Comparison of ENCODE assay signal across 7 cellular contexts in the genomic region with DNA sequence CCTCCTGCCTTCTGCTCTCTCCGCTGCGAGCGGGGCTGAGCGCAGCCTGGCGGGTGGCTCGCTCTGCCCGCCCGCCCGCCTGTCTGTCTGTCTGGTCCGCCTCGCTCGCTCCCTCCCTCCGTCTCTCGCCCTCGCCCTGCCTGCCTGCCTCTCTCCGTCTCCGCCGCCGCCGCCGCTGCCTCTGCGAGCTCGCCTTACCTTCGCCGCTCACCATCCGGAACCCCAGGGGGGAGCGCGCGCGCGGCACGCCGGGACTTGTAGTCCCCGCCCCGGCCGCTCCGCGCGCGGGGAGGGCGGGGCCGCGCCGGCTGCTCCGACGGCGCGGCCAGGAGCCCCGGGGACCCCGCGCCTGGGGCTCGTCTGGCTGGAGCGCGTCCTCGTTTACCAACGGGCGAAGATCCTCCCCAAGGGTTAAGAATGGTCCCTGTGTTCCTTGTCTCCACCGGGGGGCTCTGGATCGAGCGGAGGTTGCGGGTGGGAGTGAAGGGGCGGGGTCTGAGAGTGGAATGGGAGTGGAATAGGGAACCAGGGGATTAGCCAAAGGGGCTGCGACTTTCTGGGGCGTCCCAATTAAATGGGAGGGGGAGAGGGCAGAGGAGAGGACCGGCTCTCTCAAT. TPM values are rescaled to one million over a fixed set of nuclear protein-coding genes. Genes with fewer than 3 reads are reported as not detected.
A peak's percentile ranks its signal among the peaks of the same experiment; 100 is the strongest.
DNase-seq lines count a peak whose midpoint lies in the region; ATAC-seq and TF ChIP-seq lines count a peak whose summit lies in the region.

A gene with protein sequence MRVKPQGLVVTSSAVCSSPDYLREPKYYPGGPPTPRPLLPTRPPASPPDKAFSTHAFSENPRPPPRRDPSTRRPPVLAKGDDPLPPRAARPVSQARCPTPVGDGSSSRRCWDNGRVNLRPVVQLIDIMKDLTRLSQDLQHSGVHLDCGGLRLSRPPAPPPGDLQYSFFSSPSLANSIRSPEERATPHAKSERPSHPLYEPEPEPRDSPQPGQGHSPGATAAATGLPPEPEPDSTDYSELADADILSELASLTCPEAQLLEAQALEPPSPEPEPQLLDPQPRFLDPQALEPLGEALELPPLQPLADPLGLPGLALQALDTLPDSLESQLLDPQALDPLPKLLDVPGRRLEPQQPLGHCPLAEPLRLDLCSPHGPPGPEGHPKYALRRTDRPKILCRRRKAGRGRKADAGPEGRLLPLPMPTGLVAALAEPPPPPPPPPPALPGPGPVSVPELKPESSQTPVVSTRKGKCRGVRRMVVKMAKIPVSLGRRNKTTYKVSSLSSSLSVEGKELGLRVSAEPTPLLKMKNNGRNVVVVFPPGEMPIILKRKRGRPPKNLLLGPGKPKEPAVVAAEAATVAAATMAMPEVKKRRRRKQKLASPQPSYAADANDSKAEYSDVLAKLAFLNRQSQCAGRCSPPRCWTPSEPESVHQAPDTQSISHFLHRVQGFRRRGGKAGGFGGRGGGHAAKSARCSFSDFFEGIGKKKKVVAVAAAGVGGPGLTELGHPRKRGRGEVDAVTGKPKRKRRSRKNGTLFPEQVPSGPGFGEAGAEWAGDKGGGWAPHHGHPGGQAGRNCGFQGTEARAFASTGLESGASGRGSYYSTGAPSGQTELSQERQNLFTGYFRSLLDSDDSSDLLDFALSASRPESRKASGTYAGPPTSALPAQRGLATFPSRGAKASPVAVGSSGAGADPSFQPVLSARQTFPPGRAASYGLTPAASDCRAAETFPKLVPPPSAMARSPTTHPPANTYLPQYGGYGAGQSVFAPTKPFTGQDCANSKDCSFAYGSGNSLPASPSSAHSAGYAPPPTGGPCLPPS (N-terminal part only) (minus strand): TSS at position 183 of the 617 bp plus-strand sequence. CDS start 52,029 bp downstream, outside the sequence.

- DNase-seq in NCI-H82 treated with DMSO at 0.1 percent for 48 hours (lab: John Stamatoyannopoulos, UW; ENCODE audit: unreplicated experiment) (peak; percentile 67), dermis blood vessel endothelial cell (peak; percentile 93)
- DNase-seq in activated CD4-positive, alpha-beta T cell treated with anti-CD3 and anti-CD28 coated beads, Interleukin-2, amount 50 U/mL, for 48 hours, result peak; percentile 91 to 92
- peak; percentile 85 for DNase-seq in stimulated activated CD4-positive, alpha-beta T cell treated with anti-CD3 and anti-CD28 coated beads, Interleukin-2, amount 100 ng/mL, for 4 hours (ENCODE audit: low read depth)

- peak; percentile 51 for ATAC-seq in GM18867 (IDR thresholded peaks at IDR 0.05; ENCODE audit: unreplicated experiment)
- ATAC-seq in HG03460 (IDR thresholded peaks at IDR 0.05; ENCODE audit: unreplicated experiment), result peak; percentile 51

- TF ChIP-seq RAD21 in liver (IDR thresholded peaks at IDR 0.05), result peak in 1 of 2 donors; percentile 48

- peak within 1 kb of the TSS; percentile 76 to 91 (median 78) for H3K4me3 ChIP-seq in liver (ENCODE audit: low read depth in 1 of 3, low read length in 3 of 3)

- TF ChIP-seq CTCF in liver (IDR thresholded peaks at IDR 0.05; ENCODE audit: low read depth, low read length, missing input control), result no peak

- no peaks in the 10 kb centered on the region for H3K9me3 ChIP-seq in liver (ENCODE audit: control insufficient read depth in 4 of 4, low read length in 3 of 4)

- H3K9ac ChIP-seq in liver (ENCODE audit: low read depth in 1 of 2, low read length in 2 of 2), result peak within 1 kb of the TSS; percentile 36 to 39

- peak within 1 kb of the TSS; percentile 92 to 94 for H3K27ac ChIP-seq in liver (ENCODE audit: low read depth in 1 of 2, low read length in 2 of 2)

- H3K36me3 ChIP-seq in liver (ENCODE audit: control insufficient read depth in 4 of 4, insufficient read depth in 3 of 4, low read depth in 1 of 4, low read length in 3 of 4), result peaks cover 0 to 2% (median 0%) of the 10 kb centered on the region in 4 donors

- no peaks in the 10 kb centered on the region for H3K27me3 ChIP-seq in liver (ENCODE audit: control insufficient read depth in 4 of 4, insufficient read depth in 4 of 4, low read length in 3 of 4)

- peaks cover 12 to 36% (median 18%) of the 10 kb centered on the region in 4 donors for H3K4me1 ChIP-seq in liver (ENCODE audit: control insufficient read depth in 4 of 4, insufficient read depth in 4 of 4, low read length in 3 of 4)

- WGBS in liver, result under 1% methylated on average over 65 of the region's 65 CpGs

TF ChIP-seq in liver, 16 proteins besides CTCF, POLR2A, EP300 and RAD21:
- TF ChIP-seq YY1 (IDR thresholded peaks at IDR 0.05) (no peak), FOXA2 (IDR thresholded peaks at IDR 0.05) (no peak), GABPA (IDR thresholded peaks at IDR 0.05 in 1 of 2, conservative IDR thresholded peaks at IDR 0.05 in 1 of 2) (peak in 1 of 2 donors; percentile 43), TAF1 (conservative IDR thresholded peaks at IDR 0.05) (peak; percentile 51), RXRA (IDR thresholded peaks at IDR 0.05) (no peak), HNF4A (conservative IDR thresholded peaks at IDR 0.05) (no peak), SP1 (IDR thresholded peaks at IDR 0.05) (no peak), FOXA1 (IDR thresholded peaks at IDR 0.05) (no peak), NR2F2 (IDR thresholded peaks at IDR 0.05) (no peak), EGR1 (IDR thresholded peaks at IDR 0.05; ENCODE audit: low read depth in 2 of 2) (no peak), JUND (IDR thresholded peaks at IDR 0.05) (no peak), HNF4G (IDR thresholded peaks at IDR 0.05) (no peak)
- TF ChIP-seq, protein P1, sequence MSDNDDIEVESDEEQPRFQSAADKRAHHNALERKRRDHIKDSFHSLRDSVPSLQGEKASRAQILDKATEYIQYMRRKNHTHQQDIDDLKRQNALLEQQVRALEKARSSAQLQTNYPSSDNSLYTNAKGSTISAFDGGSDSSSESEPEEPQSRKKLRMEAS (IDR thresholded peaks at IDR 0.05), result no peak
- TF ChIP-seq, protein P2, sequence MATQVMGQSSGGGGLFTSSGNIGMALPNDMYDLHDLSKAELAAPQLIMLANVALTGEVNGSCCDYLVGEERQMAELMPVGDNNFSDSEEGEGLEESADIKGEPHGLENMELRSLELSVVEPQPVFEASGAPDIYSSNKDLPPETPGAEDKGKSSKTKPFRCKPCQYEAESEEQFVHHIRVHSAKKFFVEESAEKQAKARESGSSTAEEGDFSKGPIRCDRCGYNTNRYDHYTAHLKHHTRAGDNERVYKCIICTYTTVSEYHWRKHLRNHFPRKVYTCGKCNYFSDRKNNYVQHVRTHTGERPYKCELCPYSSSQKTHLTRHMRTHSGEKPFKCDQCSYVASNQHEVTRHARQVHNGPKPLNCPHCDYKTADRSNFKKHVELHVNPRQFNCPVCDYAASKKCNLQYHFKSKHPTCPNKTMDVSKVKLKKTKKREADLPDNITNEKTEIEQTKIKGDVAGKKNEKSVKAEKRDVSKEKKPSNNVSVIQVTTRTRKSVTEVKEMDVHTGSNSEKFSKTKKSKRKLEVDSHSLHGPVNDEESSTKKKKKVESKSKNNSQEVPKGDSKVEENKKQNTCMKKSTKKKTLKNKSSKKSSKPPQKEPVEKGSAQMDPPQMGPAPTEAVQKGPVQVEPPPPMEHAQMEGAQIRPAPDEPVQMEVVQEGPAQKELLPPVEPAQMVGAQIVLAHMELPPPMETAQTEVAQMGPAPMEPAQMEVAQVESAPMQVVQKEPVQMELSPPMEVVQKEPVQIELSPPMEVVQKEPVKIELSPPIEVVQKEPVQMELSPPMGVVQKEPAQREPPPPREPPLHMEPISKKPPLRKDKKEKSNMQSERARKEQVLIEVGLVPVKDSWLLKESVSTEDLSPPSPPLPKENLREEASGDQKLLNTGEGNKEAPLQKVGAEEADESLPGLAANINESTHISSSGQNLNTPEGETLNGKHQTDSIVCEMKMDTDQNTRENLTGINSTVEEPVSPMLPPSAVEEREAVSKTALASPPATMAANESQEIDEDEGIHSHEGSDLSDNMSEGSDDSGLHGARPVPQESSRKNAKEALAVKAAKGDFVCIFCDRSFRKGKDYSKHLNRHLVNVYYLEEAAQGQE (IDR thresholded peaks at IDR 0.05), result no peak
- TF ChIP-seq, protein P3, sequence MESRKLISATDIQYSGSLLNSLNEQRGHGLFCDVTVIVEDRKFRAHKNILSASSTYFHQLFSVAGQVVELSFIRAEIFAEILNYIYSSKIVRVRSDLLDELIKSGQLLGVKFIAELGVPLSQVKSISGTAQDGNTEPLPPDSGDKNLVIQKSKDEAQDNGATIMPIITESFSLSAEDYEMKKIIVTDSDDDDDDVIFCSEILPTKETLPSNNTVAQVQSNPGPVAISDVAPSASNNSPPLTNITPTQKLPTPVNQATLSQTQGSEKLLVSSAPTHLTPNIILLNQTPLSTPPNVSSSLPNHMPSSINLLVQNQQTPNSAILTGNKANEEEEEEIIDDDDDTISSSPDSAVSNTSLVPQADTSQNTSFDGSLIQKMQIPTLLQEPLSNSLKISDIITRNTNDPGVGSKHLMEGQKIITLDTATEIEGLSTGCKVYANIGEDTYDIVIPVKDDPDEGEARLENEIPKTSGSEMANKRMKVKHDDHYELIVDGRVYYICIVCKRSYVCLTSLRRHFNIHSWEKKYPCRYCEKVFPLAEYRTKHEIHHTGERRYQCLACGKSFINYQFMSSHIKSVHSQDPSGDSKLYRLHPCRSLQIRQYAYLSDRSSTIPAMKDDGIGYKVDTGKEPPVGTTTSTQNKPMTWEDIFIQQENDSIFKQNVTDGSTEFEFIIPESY (IDR thresholded peaks at IDR 0.05), result no peak
- TF ChIP-seq, protein P4, sequence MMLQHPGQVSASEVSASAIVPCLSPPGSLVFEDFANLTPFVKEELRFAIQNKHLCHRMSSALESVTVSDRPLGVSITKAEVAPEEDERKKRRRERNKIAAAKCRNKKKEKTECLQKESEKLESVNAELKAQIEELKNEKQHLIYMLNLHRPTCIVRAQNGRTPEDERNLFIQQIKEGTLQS (IDR thresholded peaks at IDR 0.05), result no peak

RNA-seq across cellular contexts. Expression of the gene that starts here (rescaled TPM):
- total RNA-seq in dermis blood vessel endothelial cell, result 7.1 and 16.0 TPM in 2 replicates
- total RNA-seq in liver, result 1 to 10 TPM; 4.7 to 6.3 TPM
- 1 to 10 TPM; 2.4 to 6.5 TPM for polyA plus RNA-seq in liver

Comparison
In these comparisons a context has a peak if more than half of its experiments do, and no peak if none do; other contexts are left out.
1. Peak in every context shown above with its lines: DNase-seq, ATAC-seq, H3K4me3 ChIP-seq and H3K27ac ChIP-seq.